ENCODE assay signal across 34 cellular contexts in genomic region chr2:151658081-151658480, GRCh38.
"Had no signal": no experiment of that assay in that cellular context is flagged by ENCODE, and none has a peak within 500 bp of the region (broad histone marks: within the 10 kb centered on the region; RNA-seq: fewer than 3 reads in every experiment).

No MANE protein-coding gene starts in this region.

- H3K4me1 ChIP-seq: ascending aorta, body of pancreas, breast epithelium had no signal

- H3K9me3 ChIP-seq: ascending aorta, body of pancreas, breast epithelium had no signal

- H3K36me3 ChIP-seq: ascending aorta, brain microvascular endothelial cell, breast epithelium had no signal

- ATAC-seq: activated CD8-positive, alpha-beta T cell treated with anti-CD3 and anti-CD28 coated beads for 36 hours; activated naive CD8-positive, alpha-beta T cell treated with anti-CD3 and anti-CD28 coated beads, Interleukin-2, amount 50 U/mL, for 24 hours; activated T-cell treated with anti-CD3 and anti-CD28 coated beads, Interleukin-2, amount 50 U/mL, for 4 hours; activated T-cell treated with anti-CD3 and anti-CD28 coated beads, Interleukin-2, amount 50 U/mL, for 72 hours; activated T-helper 17 cell treated with anti-CD3 and anti-CD28 coated beads, Interleukin-2, amount 50 U/mL, for 72 hours; body of pancreas; T-cell; T-helper 17 cell had no signal

- H3K4me3 ChIP-seq: ascending aorta, body of pancreas, breast epithelium had no signal

- H3K27me3 Mint-ChIP-seq: activated B cell treated with CpG ODN at 0.5 μM for 24 hours; activated CD4-positive, alpha-beta memory T cell treated with anti-CD3 and anti-CD28 coated beads for 36 hours; activated CD8-positive, alpha-beta T cell treated with anti-CD3 and anti-CD28 coated beads for 36 hours; activated naive CD4-positive, alpha-beta T cell treated with anti-CD3 and anti-CD28 coated beads, Interleukin-2, amount 50 U/mL, for 24 hours; activated naive CD8-positive, alpha-beta T cell; activated naive CD8-positive, alpha-beta T cell treated with anti-CD3 and anti-CD28 coated beads, Interleukin-2, amount 50 U/mL, for 24 hours had no signal

- FAIRE-seq: TTC549 had no signal

- H3K36me3 Mint-ChIP-seq: activated CD4-positive, alpha-beta memory T cell treated with anti-CD3 and anti-CD28 coated beads for 36 hours; activated naive CD8-positive, alpha-beta T cell; activated naive CD8-positive, alpha-beta T cell treated with anti-CD3 and anti-CD28 coated beads, Interleukin-2, amount 10 ng/mL, durations not matched to agents 7 days and 5 days had no signal

- DNase-seq: activated B cell treated with CpG ODN at 0.5 μM for 24 hours; activated CD4-positive, alpha-beta memory T cell treated with anti-CD3 and anti-CD28 coated beads for 36 hours; activated CD4-positive, alpha-beta T cell treated with anti-CD3 and anti-CD28 coated beads for 4 hours; activated CD4-positive, alpha-beta T cell treated with anti-CD3 and anti-CD28 coated beads, Interleukin-2, amount 10 ng/mL, durations not matched to agents 24 days and 14 days; activated CD4-positive, alpha-beta T cell treated with anti-CD3 and anti-CD28 coated beads, Interleukin-2, amount 50 U/mL, for 1 hour; activated CD4-positive, alpha-beta T cell treated with anti-CD3 and anti-CD28 coated beads, Interleukin-2, amount 50 U/mL, for 4 hours; activated CD4-positive, CD25-positive, alpha-beta regulatory T cell treated with anti-CD3 and anti-CD28 coated beads, Interleukin-2, amount 50 U/mL, for 72 hours; activated CD8-positive, alpha-beta memory T cell treated with anti-CD3 and anti-CD28 coated beads, Interleukin-2, amount 50 U/mL, for 4 hours; activated CD8-positive, alpha-beta T cell treated with anti-CD3 and anti-CD28 coated beads for 36 hours; activated effector memory CD4-positive, alpha-beta T cell treated with anti-CD3 and anti-CD28 coated beads, Interleukin-2, amount 50 U/mL, for 16 hours; activated gamma-delta T cell treated with Interleukin-2 at 50 U/mL for 16 hours; activated naive CD4-positive, alpha-beta T cell; activated naive CD4-positive, alpha-beta T cell treated with anti-CD3 and anti-CD28 coated beads for 36 hours; activated naive CD8-positive, alpha-beta T cell treated with anti-CD3 and anti-CD28 coated beads, Interleukin-2, amount 10 ng/mL, durations not matched to agents 7 days and 5 days; activated naive CD8-positive, alpha-beta T cell treated with anti-CD3 and anti-CD28 coated beads, Interleukin-2, amount 50 U/mL, for 24 hours; activated T-cell treated with anti-CD3 and anti-CD28 coated beads for 4 hours; activated T-cell treated with anti-CD3 and anti-CD28 coated beads, Interleukin-2, amount 50 U/mL, for 1 hour; activated T-cell treated with anti-CD3 and anti-CD28 coated beads, Interleukin-2, amount 50 U/mL, for 4 hours; activated T-cell treated with anti-CD3 and anti-CD28 coated beads, Interleukin-2, amount 50 U/mL, for 72 hours; amygdala; anterior cingulate cortex; body of pancreas; central memory CD4-positive, alpha-beta T cell; T-cell; T-helper 17 cell had no signal

- H3K27me3 ChIP-seq: ascending aorta, body of pancreas, brain microvascular endothelial cell, breast epithelium had no signal

- H3K4me3 Mint-ChIP-seq: activated B cell treated with CpG ODN at 0.5 μM for 24 hours; activated CD4-positive, alpha-beta memory T cell treated with anti-CD3 and anti-CD28 coated beads for 36 hours; activated CD4-positive, alpha-beta T cell treated with anti-CD3 and anti-CD28 coated beads, Interleukin-2, amount 10 ng/mL, durations not matched to agents 24 days and 14 days; activated CD8-positive, alpha-beta T cell treated with anti-CD3 and anti-CD28 coated beads for 36 hours; activated naive CD4-positive, alpha-beta T cell treated with anti-CD3 and anti-CD28 coated beads for 36 hours; activated naive CD4-positive, alpha-beta T cell treated with anti-CD3 and anti-CD28 coated beads, Interleukin-2, amount 50 U/mL, for 24 hours; activated naive CD8-positive, alpha-beta T cell; activated naive CD8-positive, alpha-beta T cell treated with anti-CD3 and anti-CD28 coated beads, Interleukin-2, amount 10 ng/mL, durations not matched to agents 7 days and 5 days; activated naive CD8-positive, alpha-beta T cell treated with anti-CD3 and anti-CD28 coated beads, Interleukin-2, amount 50 U/mL, for 24 hours; activated T-cell treated with anti-CD3 and anti-CD28 coated beads, Interleukin-2, amount 50 U/mL, for 4 hours; activated T-cell treated with anti-CD3 and anti-CD28 coated beads, Interleukin-2, amount 50 U/mL, for 72 hours; activated T-helper 1 cell treated with anti-CD3 and anti-CD28 coated beads, Interleukin-12 subunit alpha, Interleukin-12 subunit beta, Interleukin-2, Interleukin-4 antibody, amounts not matched to agents 30 ng/mL and 10 ng/mL and 1 ng/mL, durations not matched to agents 14 hours and 24 hours and 36 hours; activated T-helper 17 cell treated with anti-CD3 and anti-CD28 coated beads, Interleukin-2, amount 50 U/mL, for 72 hours; T-cell; T-helper 17 cell had no signal

- H3K27ac ChIP-seq: ascending aorta, body of pancreas, breast epithelium, VCaP had no signal

- H3K4me1 Mint-ChIP-seq: activated B cell treated with CpG ODN at 0.5 μM for 24 hours; activated CD4-positive, alpha-beta T cell treated with anti-CD3 and anti-CD28 coated beads, Interleukin-2, amount 10 ng/mL, durations not matched to agents 24 days and 14 days; activated naive CD4-positive, alpha-beta T cell treated with anti-CD3 and anti-CD28 coated beads, Interleukin-2, amount 50 U/mL, for 24 hours; activated naive CD8-positive, alpha-beta T cell treated with anti-CD3 and anti-CD28 coated beads, Interleukin-2, amount 10 ng/mL, durations not matched to agents 7 days and 5 days; activated naive CD8-positive, alpha-beta T cell treated with anti-CD3 and anti-CD28 coated beads, Interleukin-2, amount 50 U/mL, for 24 hours; activated T-helper 17 cell treated with anti-CD3 and anti-CD28 coated beads, Interleukin-2, amount 50 U/mL, for 72 hours; T-helper 17 cell had no signal

- H3K9me3 Mint-ChIP-seq: activated B cell treated with CpG ODN at 0.5 μM for 24 hours; activated CD4-positive, alpha-beta memory T cell treated with anti-CD3 and anti-CD28 coated beads for 36 hours; activated CD4-positive, alpha-beta T cell treated with anti-CD3 and anti-CD28 coated beads, Interleukin-2, amount 10 ng/mL, durations not matched to agents 24 days and 14 days; activated CD8-positive, alpha-beta T cell treated with anti-CD3 and anti-CD28 coated beads for 36 hours; activated naive CD4-positive, alpha-beta T cell treated with anti-CD3 and anti-CD28 coated beads for 36 hours; activated naive CD8-positive, alpha-beta T cell treated with anti-CD3 and anti-CD28 coated beads, Interleukin-2, amount 10 ng/mL, durations not matched to agents 7 days and 5 days; activated naive CD8-positive, alpha-beta T cell treated with anti-CD3 and anti-CD28 coated beads, Interleukin-2, amount 50 U/mL, for 24 hours; activated T-cell treated with anti-CD3 and anti-CD28 coated beads, Interleukin-2, amount 50 U/mL, for 4 hours; activated T-helper 1 cell treated with anti-CD3 and anti-CD28 coated beads, Interleukin-12 subunit alpha, Interleukin-12 subunit beta, Interleukin-2, Interleukin-4 antibody, amounts not matched to agents 30 ng/mL and 10 ng/mL and 1 ng/mL, durations not matched to agents 14 hours and 24 hours and 36 hours; activated T-helper 17 cell treated with anti-CD3 and anti-CD28 coated beads, Interleukin-2, amount 50 U/mL, for 72 hours; T-cell had no signal

- H3K27ac Mint-ChIP-seq: activated B cell treated with CpG ODN at 0.5 μM for 24 hours; activated CD4-positive, alpha-beta memory T cell treated with anti-CD3 and anti-CD28 coated beads for 36 hours; activated CD4-positive, alpha-beta T cell treated with anti-CD3 and anti-CD28 coated beads, Interleukin-2, amount 10 ng/mL, durations not matched to agents 24 days and 14 days; activated CD8-positive, alpha-beta T cell treated with anti-CD3 and anti-CD28 coated beads for 36 hours; activated naive CD4-positive, alpha-beta T cell treated with anti-CD3 and anti-CD28 coated beads for 36 hours; activated naive CD4-positive, alpha-beta T cell treated with anti-CD3 and anti-CD28 coated beads, Interleukin-2, amount 50 U/mL, for 24 hours; activated naive CD8-positive, alpha-beta T cell; activated naive CD8-positive, alpha-beta T cell treated with anti-CD3 and anti-CD28 coated beads, Interleukin-2, amount 10 ng/mL, durations not matched to agents 7 days and 5 days; activated naive CD8-positive, alpha-beta T cell treated with anti-CD3 and anti-CD28 coated beads, Interleukin-2, amount 50 U/mL, for 24 hours; activated T-cell treated with anti-CD3 and anti-CD28 coated beads, Interleukin-2, amount 50 U/mL, for 72 hours; activated T-helper 1 cell treated with anti-CD3 and anti-CD28 coated beads, Interleukin-12 subunit alpha, Interleukin-12 subunit beta, Interleukin-2, Interleukin-4 antibody, amounts not matched to agents 30 ng/mL and 10 ng/mL and 1 ng/mL, durations not matched to agents 14 hours and 24 hours and 36 hours; activated T-helper 17 cell treated with anti-CD3 and anti-CD28 coated beads, Interleukin-2, amount 50 U/mL, for 72 hours; T-cell; T-helper 17 cell had no signal
